Comparison of ENCODE assay signal across 24 cellular contexts in the genomic region with DNA sequence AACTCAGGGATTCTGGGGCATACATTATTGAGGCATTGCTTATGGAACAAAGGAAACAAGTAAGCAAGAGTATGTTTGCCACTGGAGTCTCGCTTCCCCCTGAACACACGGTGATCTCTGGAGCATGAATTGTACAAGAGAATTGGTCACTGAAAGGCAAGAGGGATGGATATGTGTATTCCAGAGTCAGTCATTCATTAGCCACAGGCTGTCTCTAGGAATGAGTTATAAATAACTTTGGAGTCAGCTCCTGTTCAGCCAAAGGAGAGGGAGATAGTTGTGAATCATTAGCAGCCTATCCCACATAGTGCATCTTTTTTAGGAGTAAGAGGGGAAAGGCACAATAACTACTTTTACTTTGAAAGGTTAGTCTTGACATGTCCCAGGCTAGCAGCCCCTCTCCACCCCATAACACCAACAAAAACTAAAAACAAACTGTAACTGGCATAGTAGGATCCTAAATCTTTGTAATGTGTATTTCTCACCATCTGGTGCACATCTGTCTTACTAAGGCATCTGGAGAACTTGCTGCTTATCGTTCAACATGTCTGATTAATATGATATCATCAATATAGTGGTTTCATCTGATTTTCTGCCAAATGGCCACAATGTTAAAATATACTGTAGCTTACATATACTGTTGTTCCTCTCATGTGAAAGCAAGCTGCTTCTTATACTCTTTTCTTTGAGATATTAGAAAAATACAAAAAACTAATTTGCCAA.
"Had no signal": no experiment of that assay in that cellular context is flagged by ENCODE, and none has a peak within 500 bp of the region (broad histone marks: within the 10 kb centered on the region; RNA-seq: fewer than 3 reads in every experiment).

No MANE protein-coding gene starts in this region.

- H3K36me3 ChIP-seq: ascending aorta, SJCRH30 had no signal

- H3K4me1 Mint-ChIP-seq: activated naive CD8-positive, alpha-beta T cell treated with anti-CD3 and anti-CD28 coated beads, Interleukin-2, amount 10 ng/mL, durations not matched to agents 7 days and 5 days; brain; IgD-negative memory B cell had no signal

- H3K4me3 Mint-ChIP-seq: activated CD8-positive, alpha-beta T cell treated with anti-CD3 and anti-CD28 coated beads for 36 hours; activated naive CD8-positive, alpha-beta T cell treated with anti-CD3 and anti-CD28 coated beads, Interleukin-2, amount 10 ng/mL, durations not matched to agents 7 days and 5 days; activated T-cell treated with anti-CD3 and anti-CD28 coated beads, Interleukin-2, amount 50 U/mL, for 72 hours; brain; IgD-negative memory B cell; T-helper 1 cell treated with Interleukin-12 subunit alpha and Interleukin-12 subunit beta and Interleukin-4 antibody, amounts not matched to agents 30 μg/mL and 1 μg/mL, for 36 hours had no signal

- ATAC-seq: activated CD4-positive, CD25-positive, alpha-beta regulatory T cell treated with anti-CD3 and anti-CD28 coated beads, Interleukin-2, amount 50 U/mL, for 24 hours; activated CD8-positive, alpha-beta T cell treated with anti-CD3 and anti-CD28 coated beads for 36 hours; activated T-cell treated with anti-CD3 and anti-CD28 coated beads, Interleukin-2, amount 50 U/mL, for 72 hours; Panc1 had no signal

- H3K4me1 ChIP-seq: ascending aorta, SJCRH30 had no signal

- H3K27ac Mint-ChIP-seq: activated CD8-positive, alpha-beta T cell treated with anti-CD3 and anti-CD28 coated beads for 36 hours; activated naive CD8-positive, alpha-beta T cell treated with anti-CD3 and anti-CD28 coated beads, Interleukin-2, amount 10 ng/mL, durations not matched to agents 7 days and 5 days; activated T-cell treated with anti-CD3 and anti-CD28 coated beads, Interleukin-2, amount 50 U/mL, for 72 hours; brain; IgD-negative memory B cell; T-helper 1 cell treated with Interleukin-12 subunit alpha and Interleukin-12 subunit beta and Interleukin-4 antibody, amounts not matched to agents 30 μg/mL and 1 μg/mL, for 36 hours had no signal

- H3K36me3 Mint-ChIP-seq: activated naive CD8-positive, alpha-beta T cell treated with anti-CD3 and anti-CD28 coated beads, Interleukin-2, amount 10 ng/mL, durations not matched to agents 7 days and 5 days; brain; IgD-negative memory B cell had no signal

- H3K27me3 Mint-ChIP-seq: activated CD8-positive, alpha-beta T cell treated with anti-CD3 and anti-CD28 coated beads for 36 hours; activated naive CD8-positive, alpha-beta T cell treated with anti-CD3 and anti-CD28 coated beads, Interleukin-2, amount 10 ng/mL, durations not matched to agents 7 days and 5 days; brain; IgD-negative memory B cell had no signal

- H3K4me3 ChIP-seq: ascending aorta, SJCRH30 had no signal

- H3K9me3 ChIP-seq: ascending aorta, SJCRH30 had no signal

- DNase-seq: activated CD4-positive, alpha-beta T cell treated with anti-CD3 and anti-CD28 coated beads for 4 hours; activated CD8-positive, alpha-beta memory T cell treated with anti-CD3 and anti-CD28 coated beads, Interleukin-2, amount 50 U/mL, for 4 hours; activated CD8-positive, alpha-beta T cell treated with anti-CD3 and anti-CD28 coated beads for 36 hours; activated naive CD4-positive, alpha-beta T cell treated with anti-CD3 and anti-CD28 coated beads, Interleukin-2, amount 50 U/mL, for 16 hours; activated naive CD8-positive, alpha-beta T cell treated with anti-CD3 and anti-CD28 coated beads, Interleukin-2, amount 10 ng/mL, durations not matched to agents 7 days and 5 days; activated T-cell treated with anti-CD3 and anti-CD28 coated beads, Interleukin-2, amount 50 U/mL, for 72 hours; KG1; NCI-H1048; NCI-H1417; NCI-H1930; NCI-H2171; NCI-H2227 treated with DMSO at 0.1 percent for 48 hours; NCI-H446 treated with DMSO at 0.1 percent for 48 hours; NCI-H526 treated with DMSO at 0.1 percent for 48 hours; NCI-H82; Right ventricle myocardium superior; RPMI8226; SJCRH30 had no signal

- H3K27me3 ChIP-seq: ascending aorta, SJCRH30 had no signal

- H3K9me3 Mint-ChIP-seq: activated CD8-positive, alpha-beta T cell treated with anti-CD3 and anti-CD28 coated beads for 36 hours; activated naive CD8-positive, alpha-beta T cell treated with anti-CD3 and anti-CD28 coated beads, Interleukin-2, amount 10 ng/mL, durations not matched to agents 7 days and 5 days; activated T-cell treated with anti-CD3 and anti-CD28 coated beads, Interleukin-2, amount 50 U/mL, for 72 hours; brain; T-helper 1 cell treated with Interleukin-12 subunit alpha and Interleukin-12 subunit beta and Interleukin-4 antibody, amounts not matched to agents 30 μg/mL and 1 μg/mL, for 36 hours had no signal

- H3K27ac ChIP-seq: ascending aorta, SJCRH30 had no signal
